ENCODE assay signal across 17 cellular contexts in the genomic region with DNA sequence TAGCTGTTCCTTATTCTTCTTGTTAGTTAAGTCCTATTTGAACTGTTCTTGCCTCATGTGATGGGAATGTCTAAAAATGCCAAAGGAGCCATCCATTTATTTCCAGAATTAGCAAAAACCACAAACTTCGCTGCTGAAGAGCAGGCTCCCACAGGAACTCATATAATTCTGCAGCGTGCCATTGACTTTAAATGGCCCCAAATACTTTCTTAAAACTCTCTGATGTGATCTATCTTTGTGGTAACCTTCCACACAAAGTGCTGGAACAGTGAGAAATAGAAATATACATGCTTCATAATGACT.
DNase-seq lines count a peak whose midpoint lies in the region; ATAC-seq and TF ChIP-seq lines count a peak whose summit lies in the region.
"Had no signal": no experiment of that assay in that cellular context is flagged by ENCODE, and none has a peak within 500 bp of the region (broad histone marks: within the 10 kb centered on the region; RNA-seq: fewer than 3 reads in every experiment).

No MANE protein-coding gene starts in this region.

- H3K4me3 Mint-ChIP-seq in activated CD4-positive, alpha-beta memory T cell treated with anti-CD3 and anti-CD28 coated beads, Interleukin-2, amount 10 ng/mL, durations not matched to agents 7 days and 5 days = no peak overlapping the region
- H3K4me3 Mint-ChIP-seq: brain; natural killer cell treated with Interleukin-12 subunit alpha and Interleukin-12 subunit beta and Interleukin-15 and Interleukin-18, amount 100 ng/mL, for 72 hours had no signal

- H3K4me3 ChIP-seq in skeletal muscle satellite cell (ENCODE audit: low read length) (no peak overlapping the region), tibial nerve (no peak overlapping the region), left lung (no peak overlapping the region)
- H3K4me3 ChIP-seq: heart right ventricle, tibial artery had no signal

- peak overlapping the region; percentile 76 for H3K9ac ChIP-seq in skeletal muscle satellite cell (ENCODE audit: low read depth, low read length)

- peak; percentile 49 for DNase-seq in ELR (ENCODE audit: low read depth)
- peak; percentile 97 for DNase-seq in fibroblast of peridontal ligament (ENCODE audit: extremely low read depth)
- no peak for DNase-seq in tibial nerve (ENCODE audit: low spot score in 2 of 2)
- DNase-seq in activated CD4-positive, alpha-beta memory T cell treated with anti-CD3 and anti-CD28 coated beads, Interleukin-2, amount 10 ng/mL, durations not matched to agents 7 days and 5 days = no peak
- DNase-seq in left lung = no peak
- no peak for DNase-seq in left ventricle myocardium superior
- DNase-seq: activated effector memory CD4-positive, alpha-beta T cell treated with anti-CD3 and anti-CD28 coated beads, Interleukin-2, amount 50 U/mL, for 16 hours; effector CD8-positive, alpha-beta T cell; heart right ventricle; left cardiac atrium; NCI-H345; stimulated activated CD4-positive, alpha-beta T cell treated with anti-CD3 and anti-CD28 coated beads, Interleukin-2, amount 100 ng/mL, for 24 hours; tibial artery had no signal

- TF ChIP-seq EP300 in tibial nerve (IDR thresholded peaks at IDR 0.05) = no peak

- CTCF ChIA-PET in activated CD4-positive, alpha-beta memory T cell treated with anti-CD3 and anti-CD28 coated beads, Interleukin-2, amount 10 ng/mL, durations not matched to agents 7 days and 5 days (lab: Charles Lee) = no interaction called here

- H3K36me3 Mint-ChIP-seq in activated CD4-positive, alpha-beta memory T cell treated with anti-CD3 and anti-CD28 coated beads, Interleukin-2, amount 10 ng/mL, durations not matched to agents 7 days and 5 days (ENCODE audit: low read depth) = no peaks in the 10 kb centered on the region
- H3K36me3 Mint-ChIP-seq: brain; natural killer cell treated with Interleukin-12 subunit alpha and Interleukin-12 subunit beta and Interleukin-15 and Interleukin-18, amount 100 ng/mL, for 72 hours had no signal

- H3K9me3 ChIP-seq in skeletal muscle satellite cell (replicated peaks; ENCODE audit: low read length) = no peaks in the 10 kb centered on the region
- H3K9me3 ChIP-seq in tibial nerve = no peaks in the 10 kb centered on the region
- no peaks in the 10 kb centered on the region for H3K9me3 ChIP-seq in left lung
- H3K9me3 ChIP-seq: heart right ventricle, tibial artery had no signal

- POLR2A ChIA-PET in activated CD4-positive, alpha-beta memory T cell treated with anti-CD3 and anti-CD28 coated beads, Interleukin-2, amount 10 ng/mL, durations not matched to agents 7 days and 5 days (lab: Charles Lee) = no interaction called here

- WGBS in tibial nerve, 2 donors = 32 to 52% methylated on average over 2 of the region's 2 CpGs

- peak overlapping the region; percentile 77 for H3K4me2 ChIP-seq in skeletal muscle satellite cell (ENCODE audit: low read length)

- peaks cover 3% of the 10 kb centered on the region for H3K9me3 Mint-ChIP-seq in activated CD4-positive, alpha-beta memory T cell treated with anti-CD3 and anti-CD28 coated beads, Interleukin-2, amount 10 ng/mL, durations not matched to agents 7 days and 5 days

- H3K27me3 Mint-ChIP-seq in activated CD4-positive, alpha-beta memory T cell treated with anti-CD3 and anti-CD28 coated beads, Interleukin-2, amount 10 ng/mL, durations not matched to agents 7 days and 5 days = no peaks in the 10 kb centered on the region
- H3K27me3 Mint-ChIP-seq: brain; natural killer cell treated with Interleukin-12 subunit alpha and Interleukin-12 subunit beta and Interleukin-15 and Interleukin-18, amount 100 ng/mL, for 72 hours had no signal

- H3K27me3 ChIP-seq in skeletal muscle satellite cell (ENCODE audit: control insufficient read depth, insufficient read depth, low read length) (no peaks in the 10 kb centered on the region), tibial nerve (no peaks in the 10 kb centered on the region), left lung (no peaks in the 10 kb centered on the region)
- H3K27me3 ChIP-seq: tibial artery had no signal

- TF ChIP-seq POLR2A in tibial nerve (IDR thresholded peaks at IDR 0.05) = no peak

- TF ChIP-seq CTCF in tibial nerve (IDR thresholded peaks at IDR 0.05) (no peak), left lung (IDR thresholded peaks at IDR 0.05) (no peak)

- no peaks in the 10 kb centered on the region for H3K4me1 Mint-ChIP-seq in activated CD4-positive, alpha-beta memory T cell treated with anti-CD3 and anti-CD28 coated beads, Interleukin-2, amount 10 ng/mL, durations not matched to agents 7 days and 5 days

- ATAC-seq in SK-N-SH treated with all-trans-retinoic acid at 6 μM for 48 hours (peak; percentile 63), left lung (no peak), left ventricle myocardium superior (no peak)
- ATAC-seq: left cardiac atrium; natural killer cell treated with Interleukin-12 subunit alpha and Interleukin-12 subunit beta and Interleukin-15 and Interleukin-18, amount 100 ng/mL, for 72 hours had no signal

- H3K27ac ChIP-seq in tibial nerve (no peak overlapping the region), left lung (no peak overlapping the region)

- intact Hi-C loops in left lung (cut with DNase I) = no loop called here
- intact Hi-C loops in left ventricle myocardium superior (cut with micrococcal nuclease) = no loop called here

- peaks cover 28% of the 10 kb centered on the region for H3K4me1 ChIP-seq in skeletal muscle satellite cell (ENCODE audit: control insufficient read depth, insufficient read depth, low read length)
- peaks cover 0 to 22% (median 0%) of the 10 kb centered on the region in 4 donors for H3K4me1 ChIP-seq in tibial nerve
- H3K4me1 ChIP-seq in left lung = peaks cover 0 to 6% of the 10 kb centered on the region in 2 donors

- no peak overlapping the region for H3K27ac Mint-ChIP-seq in activated CD4-positive, alpha-beta memory T cell treated with anti-CD3 and anti-CD28 coated beads, Interleukin-2, amount 10 ng/mL, durations not matched to agents 7 days and 5 days
- H3K27ac Mint-ChIP-seq: brain; natural killer cell treated with Interleukin-12 subunit alpha and Interleukin-12 subunit beta and Interleukin-15 and Interleukin-18, amount 100 ng/mL, for 72 hours had no signal

- H3K36me3 ChIP-seq in skeletal muscle satellite cell (ENCODE audit: insufficient read depth, low read length) (no peaks in the 10 kb centered on the region), tibial nerve (no peaks in the 10 kb centered on the region), left lung (no peaks in the 10 kb centered on the region)
- H3K36me3 ChIP-seq: heart right ventricle, tibial artery had no signal

TF ChIP-seq in SK-N-SH treated with all-trans-retinoic acid at 6 μM for 48 hours, 23 proteins besides CTCF, POLR2A, EP300 and RAD21 (continues in another document):
- TF ChIP-seq BACH2 (CRISPR knock-in tag; IDR thresholded peaks at IDR 0.05; ENCODE audit: borderline replicate concordance) = no peak
- TF ChIP-seq, protein P1, sequence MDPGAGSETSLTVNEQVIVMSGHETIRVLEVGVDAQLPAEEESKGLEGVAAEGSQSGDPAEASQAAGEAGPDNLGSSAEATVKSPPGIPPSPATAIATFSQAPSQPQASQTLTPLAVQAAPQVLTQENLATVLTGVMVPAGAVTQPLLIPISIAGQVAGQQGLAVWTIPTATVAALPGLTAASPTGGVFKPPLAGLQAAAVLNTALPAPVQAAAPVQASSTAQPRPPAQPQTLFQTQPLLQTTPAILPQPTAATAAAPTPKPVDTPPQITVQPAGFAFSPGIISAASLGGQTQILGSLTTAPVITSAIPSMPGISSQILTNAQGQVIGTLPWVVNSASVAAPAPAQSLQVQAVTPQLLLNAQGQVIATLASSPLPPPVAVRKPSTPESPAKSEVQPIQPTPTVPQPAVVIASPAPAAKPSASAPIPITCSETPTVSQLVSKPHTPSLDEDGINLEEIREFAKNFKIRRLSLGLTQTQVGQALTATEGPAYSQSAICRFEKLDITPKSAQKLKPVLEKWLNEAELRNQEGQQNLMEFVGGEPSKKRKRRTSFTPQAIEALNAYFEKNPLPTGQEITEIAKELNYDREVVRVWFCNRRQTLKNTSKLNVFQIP (CRISPR knock-in tag; IDR thresholded peaks at IDR 0.05; ENCODE audit: borderline replicate concordance, low read depth) = no peak
- no peak for TF ChIP-seq TOX (CRISPR knock-in tag; IDR thresholded peaks at IDR 0.05; ENCODE audit: borderline replicate concordance)
- no peak for TF ChIP-seq ZFP3 (CRISPR knock-in tag; IDR thresholded peaks at IDR 0.05)
- no peak for TF ChIP-seq ZFP30 (CRISPR knock-in tag; IDR thresholded peaks at IDR 0.05)
- TF ChIP-seq CSDC2 (CRISPR knock-in tag; IDR thresholded peaks at IDR 0.05) = no peak
- no peak for TF ChIP-seq ZNF70 (CRISPR knock-in tag; IDR thresholded peaks at IDR 0.05)
- no peak for TF ChIP-seq ISL1 (CRISPR knock-in tag; IDR thresholded peaks at IDR 0.05)
- TF ChIP-seq, protein P2, sequence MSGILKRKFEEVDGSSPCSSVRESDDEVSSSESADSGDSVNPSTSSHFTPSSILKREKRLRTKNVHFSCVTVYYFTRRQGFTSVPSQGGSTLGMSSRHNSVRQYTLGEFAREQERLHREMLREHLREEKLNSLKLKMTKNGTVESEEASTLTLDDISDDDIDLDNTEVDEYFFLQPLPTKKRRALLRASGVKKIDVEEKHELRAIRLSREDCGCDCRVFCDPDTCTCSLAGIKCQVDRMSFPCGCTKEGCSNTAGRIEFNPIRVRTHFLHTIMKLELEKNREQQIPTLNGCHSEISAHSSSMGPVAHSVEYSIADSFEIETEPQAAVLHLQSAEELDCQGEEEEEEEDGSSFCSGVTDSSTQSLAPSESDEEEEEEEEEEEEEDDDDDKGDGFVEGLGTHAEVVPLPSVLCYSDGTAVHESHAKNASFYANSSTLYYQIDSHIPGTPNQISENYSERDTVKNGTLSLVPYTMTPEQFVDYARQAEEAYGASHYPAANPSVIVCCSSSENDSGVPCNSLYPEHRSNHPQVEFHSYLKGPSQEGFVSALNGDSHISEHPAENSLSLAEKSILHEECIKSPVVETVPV (CRISPR knock-in tag; IDR thresholded peaks at IDR 0.05) = no peak
- no peak for TF ChIP-seq ZNF565 (CRISPR knock-in tag; conservative IDR thresholded peaks at IDR 0.05; ENCODE audit: low read depth)
- TF ChIP-seq GLIS3 (CRISPR knock-in tag; IDR thresholded peaks at IDR 0.05) = no peak
- no peak for TF ChIP-seq PPARA (CRISPR knock-in tag; IDR thresholded peaks at IDR 0.05; ENCODE audit: borderline replicate concordance)
- no peak for TF ChIP-seq ESRRG (CRISPR knock-in tag; IDR thresholded peaks at IDR 0.05)
- no peak for TF ChIP-seq ZNF8 (CRISPR knock-in tag; IDR thresholded peaks at IDR 0.05)

Comparison
In these comparisons a context has a peak if more than half of its experiments do, and no peak if none do; other contexts are left out.
1. DNase-seq: peak in ELR (single experiment) and fibroblast of peridontal ligament (single experiment); none in tibial nerve (0 of 2), activated CD4-positive, alpha-beta memory T cell treated with anti-CD3 and anti-CD28 coated beads, Interleukin-2, amount 10 ng/mL, durations not matched to agents 7 days and 5 days (single experiment), left lung (0 of 2) and left ventricle myocardium superior (single experiment).